Comparison of ENCODE assay signal across 3 cellular contexts in the genomic region with DNA sequence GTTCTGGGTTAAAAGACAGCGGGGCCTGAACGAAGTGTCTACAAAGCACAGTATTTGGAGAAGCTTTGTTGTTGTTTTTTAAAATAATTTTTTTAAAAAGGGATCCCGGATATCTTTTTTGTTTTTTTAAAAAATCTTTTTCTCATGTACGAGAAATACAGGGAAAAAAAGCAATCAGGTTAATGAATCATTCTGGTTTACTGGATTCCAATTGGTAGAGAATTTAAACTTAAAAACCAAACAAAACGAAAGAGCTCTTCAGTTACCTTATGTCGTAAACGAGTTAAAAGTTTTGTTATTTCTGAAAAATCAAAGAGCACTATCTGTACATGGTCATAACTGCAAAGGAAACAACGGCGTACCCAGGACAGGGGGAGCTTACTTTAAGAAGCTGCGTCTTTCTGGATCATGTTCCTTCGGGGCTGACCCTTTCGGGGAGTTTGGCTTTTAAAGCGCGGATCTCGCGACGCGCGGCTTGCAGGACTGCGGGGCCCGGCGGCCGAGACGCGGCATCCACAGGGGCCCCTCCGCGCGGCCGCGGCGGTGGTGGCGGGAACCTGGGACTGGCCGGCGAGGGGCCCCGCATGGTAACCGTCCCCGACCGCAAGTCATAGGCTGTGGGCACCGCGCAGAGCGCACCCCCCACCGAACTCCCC.
TF ChIP-seq lines count a peak whose summit lies in the region.

No MANE protein-coding gene starts in this region.

TF ChIP-seq in GM23338, 12 proteins besides CTCF, POLR2A, EP300 and RAD21 (continued from another document):
- TF ChIP-seq, protein P1, sequence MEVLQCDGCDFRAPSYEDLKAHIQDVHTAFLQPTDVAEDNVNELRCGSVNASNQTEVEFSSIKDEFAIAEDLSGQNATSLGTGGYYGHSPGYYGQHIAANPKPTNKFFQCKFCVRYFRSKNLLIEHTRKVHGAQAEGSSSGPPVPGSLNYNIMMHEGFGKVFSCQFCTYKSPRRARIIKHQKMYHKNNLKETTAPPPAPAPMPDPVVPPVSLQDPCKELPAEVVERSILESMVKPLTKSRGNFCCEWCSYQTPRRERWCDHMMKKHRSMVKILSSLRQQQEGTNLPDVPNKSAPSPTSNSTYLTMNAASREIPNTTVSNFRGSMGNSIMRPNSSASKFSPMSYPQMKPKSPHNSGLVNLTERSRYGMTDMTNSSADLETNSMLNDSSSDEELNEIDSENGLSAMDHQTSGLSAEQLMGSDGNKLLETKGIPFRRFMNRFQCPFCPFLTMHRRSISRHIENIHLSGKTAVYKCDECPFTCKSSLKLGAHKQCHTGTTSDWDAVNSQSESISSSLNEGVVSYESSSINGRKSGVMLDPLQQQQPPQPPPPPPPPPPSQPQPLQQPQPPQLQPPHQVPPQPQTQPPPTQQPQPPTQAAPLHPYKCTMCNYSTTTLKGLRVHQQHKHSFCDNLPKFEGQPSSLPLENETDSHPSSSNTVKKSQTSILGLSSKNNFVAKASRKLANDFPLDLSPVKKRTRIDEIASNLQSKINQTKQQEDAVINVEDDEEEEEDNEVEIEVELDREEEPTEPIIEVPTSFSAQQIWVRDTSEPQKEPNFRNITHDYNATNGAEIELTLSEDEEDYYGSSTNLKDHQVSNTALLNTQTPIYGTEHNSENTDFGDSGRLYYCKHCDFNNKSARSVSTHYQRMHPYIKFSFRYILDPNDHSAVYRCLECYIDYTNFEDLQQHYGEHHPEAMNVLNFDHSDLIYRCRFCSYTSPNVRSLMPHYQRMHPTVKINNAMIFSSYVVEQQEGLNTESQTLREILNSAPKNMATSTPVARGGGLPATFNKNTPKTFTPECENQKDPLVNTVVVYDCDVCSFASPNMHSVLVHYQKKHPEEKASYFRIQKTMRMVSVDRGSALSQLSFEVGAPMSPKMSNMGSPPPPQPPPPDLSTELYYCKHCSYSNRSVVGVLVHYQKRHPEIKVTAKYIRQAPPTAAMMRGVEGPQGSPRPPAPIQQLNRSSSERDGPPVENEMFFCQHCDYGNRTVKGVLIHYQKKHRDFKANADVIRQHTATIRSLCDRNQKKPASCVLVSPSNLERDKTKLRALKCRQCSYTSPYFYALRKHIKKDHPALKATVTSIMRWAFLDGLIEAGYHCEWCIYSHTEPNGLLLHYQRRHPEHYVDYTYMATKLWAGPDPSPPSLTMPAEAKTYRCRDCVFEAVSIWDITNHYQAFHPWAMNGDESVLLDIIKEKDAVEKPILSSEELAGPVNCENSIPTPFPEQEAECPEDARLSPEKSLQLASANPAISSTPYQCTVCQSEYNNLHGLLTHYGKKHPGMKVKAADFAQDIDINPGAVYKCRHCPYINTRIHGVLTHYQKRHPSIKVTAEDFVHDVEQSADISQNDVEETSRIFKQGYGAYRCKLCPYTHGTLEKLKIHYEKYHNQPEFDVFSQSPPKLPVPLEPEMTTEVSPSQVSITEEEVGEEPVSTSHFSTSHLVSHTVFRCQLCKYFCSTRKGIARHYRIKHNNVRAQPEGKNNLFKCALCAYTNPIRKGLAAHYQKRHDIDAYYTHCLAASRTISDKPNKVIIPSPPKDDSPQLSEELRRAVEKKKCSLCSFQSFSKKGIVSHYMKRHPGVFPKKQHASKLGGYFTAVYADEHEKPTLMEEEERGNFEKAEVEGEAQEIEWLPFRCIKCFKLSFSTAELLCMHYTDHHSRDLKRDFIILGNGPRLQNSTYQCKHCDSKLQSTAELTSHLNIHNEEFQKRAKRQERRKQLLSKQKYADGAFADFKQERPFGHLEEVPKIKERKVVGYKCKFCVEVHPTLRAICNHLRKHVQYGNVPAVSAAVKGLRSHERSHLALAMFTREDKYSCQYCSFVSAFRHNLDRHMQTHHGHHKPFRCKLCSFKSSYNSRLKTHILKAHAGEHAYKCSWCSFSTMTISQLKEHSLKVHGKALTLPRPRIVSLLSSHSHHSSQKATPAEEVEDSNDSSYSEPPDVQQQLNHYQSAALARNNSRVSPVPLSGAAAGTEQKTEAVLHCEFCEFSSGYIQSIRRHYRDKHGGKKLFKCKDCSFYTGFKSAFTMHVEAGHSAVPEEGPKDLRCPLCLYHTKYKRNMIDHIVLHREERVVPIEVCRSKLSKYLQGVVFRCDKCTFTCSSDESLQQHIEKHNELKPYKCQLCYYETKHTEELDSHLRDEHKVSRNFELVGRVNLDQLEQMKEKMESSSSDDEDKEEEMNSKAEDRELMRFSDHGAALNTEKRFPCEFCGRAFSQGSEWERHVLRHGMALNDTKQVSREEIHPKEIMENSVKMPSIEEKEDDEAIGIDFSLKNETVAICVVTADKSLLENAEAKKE (CRISPR knock-in tag; IDR thresholded peaks at IDR 0.05): no peak
- no peak for TF ChIP-seq ZNF114 (CRISPR knock-in tag; IDR thresholded peaks at IDR 0.05)
- TF ChIP-seq ZNF331 (CRISPR knock-in tag; IDR thresholded peaks at IDR 0.05; ENCODE audit: low read depth): no peak

TF ChIP-seq in WTC11, 78 proteins besides CTCF, POLR2A, EP300 and RAD21 (continued from another document):
- TF ChIP-seq, protein P2, sequence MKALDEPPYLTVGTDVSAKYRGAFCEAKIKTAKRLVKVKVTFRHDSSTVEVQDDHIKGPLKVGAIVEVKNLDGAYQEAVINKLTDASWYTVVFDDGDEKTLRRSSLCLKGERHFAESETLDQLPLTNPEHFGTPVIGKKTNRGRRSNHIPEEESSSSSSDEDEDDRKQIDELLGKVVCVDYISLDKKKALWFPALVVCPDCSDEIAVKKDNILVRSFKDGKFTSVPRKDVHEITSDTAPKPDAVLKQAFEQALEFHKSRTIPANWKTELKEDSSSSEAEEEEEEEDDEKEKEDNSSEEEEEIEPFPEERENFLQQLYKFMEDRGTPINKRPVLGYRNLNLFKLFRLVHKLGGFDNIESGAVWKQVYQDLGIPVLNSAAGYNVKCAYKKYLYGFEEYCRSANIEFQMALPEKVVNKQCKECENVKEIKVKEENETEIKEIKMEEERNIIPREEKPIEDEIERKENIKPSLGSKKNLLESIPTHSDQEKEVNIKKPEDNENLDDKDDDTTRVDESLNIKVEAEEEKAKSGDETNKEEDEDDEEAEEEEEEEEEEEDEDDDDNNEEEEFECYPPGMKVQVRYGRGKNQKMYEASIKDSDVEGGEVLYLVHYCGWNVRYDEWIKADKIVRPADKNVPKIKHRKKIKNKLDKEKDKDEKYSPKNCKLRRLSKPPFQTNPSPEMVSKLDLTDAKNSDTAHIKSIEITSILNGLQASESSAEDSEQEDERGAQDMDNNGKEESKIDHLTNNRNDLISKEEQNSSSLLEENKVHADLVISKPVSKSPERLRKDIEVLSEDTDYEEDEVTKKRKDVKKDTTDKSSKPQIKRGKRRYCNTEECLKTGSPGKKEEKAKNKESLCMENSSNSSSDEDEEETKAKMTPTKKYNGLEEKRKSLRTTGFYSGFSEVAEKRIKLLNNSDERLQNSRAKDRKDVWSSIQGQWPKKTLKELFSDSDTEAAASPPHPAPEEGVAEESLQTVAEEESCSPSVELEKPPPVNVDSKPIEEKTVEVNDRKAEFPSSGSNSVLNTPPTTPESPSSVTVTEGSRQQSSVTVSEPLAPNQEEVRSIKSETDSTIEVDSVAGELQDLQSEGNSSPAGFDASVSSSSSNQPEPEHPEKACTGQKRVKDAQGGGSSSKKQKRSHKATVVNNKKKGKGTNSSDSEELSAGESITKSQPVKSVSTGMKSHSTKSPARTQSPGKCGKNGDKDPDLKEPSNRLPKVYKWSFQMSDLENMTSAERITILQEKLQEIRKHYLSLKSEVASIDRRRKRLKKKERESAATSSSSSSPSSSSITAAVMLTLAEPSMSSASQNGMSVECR (CRISPR knock-in tag; IDR thresholded peaks at IDR 0.05; ENCODE audit: borderline replicate concordance): no peak
- TF ChIP-seq FOXP1 (CRISPR knock-in tag; IDR thresholded peaks at IDR 0.05; ENCODE audit: borderline replicate concordance) (no peak), E2F4 (CRISPR knock-in tag; IDR thresholded peaks at IDR 0.05; ENCODE audit: borderline replicate concordance, low read depth) (peak; percentile 33; the same call in 1 of the 2 replicates), ZBTB21 (CRISPR knock-in tag; IDR thresholded peaks at IDR 0.05; ENCODE audit: borderline replicate concordance) (no peak), E2F1 (CRISPR knock-in tag; IDR thresholded peaks at IDR 0.05) (no peak)
- TF ChIP-seq, protein P3, sequence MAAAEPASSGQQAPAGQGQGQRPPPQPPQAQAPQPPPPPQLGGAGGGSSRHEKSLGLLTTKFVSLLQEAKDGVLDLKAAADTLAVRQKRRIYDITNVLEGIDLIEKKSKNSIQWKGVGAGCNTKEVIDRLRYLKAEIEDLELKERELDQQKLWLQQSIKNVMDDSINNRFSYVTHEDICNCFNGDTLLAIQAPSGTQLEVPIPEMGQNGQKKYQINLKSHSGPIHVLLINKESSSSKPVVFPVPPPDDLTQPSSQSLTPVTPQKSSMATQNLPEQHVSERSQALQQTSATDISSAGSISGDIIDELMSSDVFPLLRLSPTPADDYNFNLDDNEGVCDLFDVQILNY (CRISPR knock-in tag; IDR thresholded peaks at IDR 0.05): 0 out of 2 replicates have a peak, but pooled peaks have one; percentile 24

TF ChIP-seq in neural cell, 6 proteins besides CTCF, POLR2A, EP300 and RAD21 (continued from another document):
- no peak for TF ChIP-seq REST (IDR thresholded peaks at IDR 0.05; ENCODE audit: borderline replicate concordance)
